18 cellular contexts compared by ENCODE assay signal in the genomic region with DNA sequence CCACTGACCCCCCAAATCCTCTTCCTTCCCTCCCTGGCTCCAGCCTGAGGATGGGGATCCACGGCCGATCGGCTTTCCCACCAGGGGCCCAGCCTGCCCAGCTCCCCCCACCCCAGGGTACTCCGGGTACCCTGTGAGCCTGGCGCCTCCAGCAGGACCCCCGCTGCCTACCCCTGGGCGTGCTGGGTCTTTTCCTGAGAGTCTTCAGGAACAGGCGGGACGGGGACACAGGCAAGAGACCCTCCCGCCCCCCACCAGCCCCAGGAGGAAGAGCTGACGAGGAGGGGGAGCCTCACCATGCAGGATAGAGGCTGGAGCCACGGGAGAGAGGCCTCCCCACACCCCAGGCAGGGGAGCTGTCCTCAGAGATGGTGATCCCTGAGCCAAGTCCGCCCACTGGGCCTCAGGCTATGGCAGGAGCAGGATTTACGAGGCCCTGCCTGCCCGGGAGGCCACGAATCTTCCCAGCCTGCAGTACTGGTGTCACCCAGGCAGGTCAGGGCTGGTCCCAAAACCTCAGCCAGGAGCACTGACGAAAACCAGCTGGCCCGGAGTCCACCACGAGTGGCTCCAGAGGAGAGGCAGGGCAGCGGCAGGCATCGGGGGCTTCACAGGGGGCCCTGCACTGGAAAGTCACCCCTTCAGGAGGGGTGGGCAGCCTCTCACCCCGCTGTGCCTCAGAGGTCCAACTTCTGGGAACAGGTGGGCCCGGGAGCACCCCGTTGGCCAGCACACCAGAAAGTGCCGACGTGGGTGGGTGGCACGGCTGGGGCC. TPM values are rescaled to one million over a fixed set of nuclear protein-coding genes. Genes with fewer than 3 reads are reported as not detected.
DNase-seq lines count a peak whose midpoint lies in the region; ATAC-seq, FAIRE-seq and TF ChIP-seq lines count a peak whose summit lies in the region.
"Had no signal": no experiment of that assay in that cellular context is flagged by ENCODE, and none has a peak within 500 bp of the region (broad histone marks: within the 10 kb centered on the region; RNA-seq: fewer than 3 reads in every experiment).

No MANE protein-coding gene starts in this region.

- no peak overlapping the region for H3K27ac Mint-ChIP-seq in activated naive CD8-positive, alpha-beta T cell treated with anti-CD3 and anti-CD28 coated beads for 36 hours
- H3K27ac Mint-ChIP-seq: activated naive CD8-positive, alpha-beta T cell treated with anti-CD3 and anti-CD28 coated beads, Interleukin-2, amount 50 U/mL, for 24 hours; CD4-positive, alpha-beta T cell; natural killer cell treated with Interleukin-12 subunit alpha and Interleukin-12 subunit beta and Interleukin-15 and Interleukin-18, amount 100 ng/mL, for 72 hours had no signal

- no peaks in the 10 kb centered on the region for H3K9me3 Mint-ChIP-seq in activated naive CD8-positive, alpha-beta T cell treated with anti-CD3 and anti-CD28 coated beads for 36 hours
- H3K9me3 Mint-ChIP-seq: activated naive CD8-positive, alpha-beta T cell treated with anti-CD3 and anti-CD28 coated beads, Interleukin-2, amount 50 U/mL, for 24 hours; CD4-positive, alpha-beta T cell; natural killer cell treated with Interleukin-12 subunit alpha and Interleukin-12 subunit beta and Interleukin-15 and Interleukin-18, amount 100 ng/mL, for 72 hours had no signal

- WGBS in esophagus squamous epithelium, 2 donors = 32 to 80% methylated on average over 2 to 8 of the region's 27 CpGs
- WGBS in testis, 2 donors = 83% methylated on average over 18 of the region's 27 CpGs; no CpG with 5 or more reads in 1 of the 2 donors

- TF ChIP-seq POLR2A in H54 (IDR thresholded peaks at IDR 0.05; ENCODE audit: low read depth, low read length) = no peak
- no peak for TF ChIP-seq POLR2A in esophagus squamous epithelium (IDR thresholded peaks at IDR 0.05)
- no peak for TF ChIP-seq POLR2A in testis (IDR thresholded peaks at IDR 0.05)

- H3K9me3 ChIP-seq in esophagus squamous epithelium (peaks cover 0 to 7% (median 0%) of the 10 kb centered on the region in 3 donors), testis (no peaks in the 10 kb centered on the region)
- H3K9me3 ChIP-seq: right atrium auricular region, suprapubic skin had no signal

- H3K27me3 Mint-ChIP-seq in activated naive CD8-positive, alpha-beta T cell treated with anti-CD3 and anti-CD28 coated beads for 36 hours = no peaks in the 10 kb centered on the region
- H3K27me3 Mint-ChIP-seq: activated naive CD8-positive, alpha-beta T cell treated with anti-CD3 and anti-CD28 coated beads, Interleukin-2, amount 50 U/mL, for 24 hours; CD4-positive, alpha-beta T cell; natural killer cell treated with Interleukin-12 subunit alpha and Interleukin-12 subunit beta and Interleukin-15 and Interleukin-18, amount 100 ng/mL, for 72 hours had no signal

- no peak overlapping the region for H3K4me3 Mint-ChIP-seq in activated naive CD8-positive, alpha-beta T cell treated with anti-CD3 and anti-CD28 coated beads for 36 hours
- H3K4me3 Mint-ChIP-seq: activated naive CD8-positive, alpha-beta T cell treated with anti-CD3 and anti-CD28 coated beads, Interleukin-2, amount 50 U/mL, for 24 hours; CD4-positive, alpha-beta T cell; natural killer cell treated with Interleukin-12 subunit alpha and Interleukin-12 subunit beta and Interleukin-15 and Interleukin-18, amount 100 ng/mL, for 72 hours had no signal

- H3K27me3 ChIP-seq in esophagus squamous epithelium = peaks cover 0 to 94% (median 0%) of the 10 kb centered on the region in 4 donors
- H3K27me3 ChIP-seq in testis = no peaks in the 10 kb centered on the region
- H3K27me3 ChIP-seq: right atrium auricular region had no signal

- no peaks in the 10 kb centered on the region for H3K4me1 Mint-ChIP-seq in activated naive CD8-positive, alpha-beta T cell treated with anti-CD3 and anti-CD28 coated beads for 36 hours
- H3K4me1 Mint-ChIP-seq: activated naive CD8-positive, alpha-beta T cell treated with anti-CD3 and anti-CD28 coated beads, Interleukin-2, amount 50 U/mL, for 24 hours had no signal

- ATAC-seq in omental fat pad (ENCODE audit: low FRiP score) = no peak
- ATAC-seq: activated naive CD8-positive, alpha-beta T cell treated with anti-CD3 and anti-CD28 coated beads, Interleukin-2, amount 50 U/mL, for 24 hours; natural killer cell treated with Interleukin-12 subunit alpha and Interleukin-12 subunit beta and Interleukin-15 and Interleukin-18, amount 100 ng/mL, for 72 hours had no signal

- POLR2A ChIA-PET in RWPE1 (lab: Yijun Ruan, JAX; ENCODE audit: low non-redundant PET) = interaction anchor here (0.9 kb wide), 1 partner anchor 22 kb away, joined by 3 read pairs; no protein-coding TSS in a partner anchor

- no peak for TF ChIP-seq CTCF in RWPE1 (conservative IDR thresholded peaks at IDR 0.05; ENCODE audit: low read depth)
- TF ChIP-seq CTCF in esophagus squamous epithelium (IDR thresholded peaks at IDR 0.05) = peak in 2 of 6 experiments; percentile 6 to 24
- no peak for TF ChIP-seq CTCF in testis (IDR thresholded peaks at IDR 0.05)
- no peak for TF ChIP-seq CTCF in omental fat pad (IDR thresholded peaks at IDR 0.05)

- peak; percentile 68 for DNase-seq in H54 (ENCODE audit: insufficient read length, low spot score)
- peak; percentile 84 for DNase-seq in RWPE1 (ENCODE audit: low spot score)
- no peak for DNase-seq in esophagus squamous epithelium (lab: John Stamatoyannopoulos, UW)
- DNase-seq in testis = peak; percentile 70
- no peak for DNase-seq in NCI-H748 (lab: John Stamatoyannopoulos, UW; ENCODE audit: unreplicated experiment)
- no peak for DNase-seq in omental fat pad (ENCODE audit: low spot score)
- no peak for DNase-seq in activated naive CD8-positive, alpha-beta T cell treated with anti-CD3 and anti-CD28 coated beads for 36 hours
- DNase-seq: activated CD4-positive, alpha-beta T cell treated with anti-CD3 and anti-CD28 coated beads, Interleukin-2, amount 50 U/mL, for 48 hours; activated naive CD8-positive, alpha-beta T cell treated with anti-CD3 and anti-CD28 coated beads, Interleukin-2, amount 50 U/mL, for 24 hours; CD4-positive, alpha-beta T cell; NCI-H1436; NCI-H226; stimulated activated CD4-positive, alpha-beta T cell treated with anti-CD3 and anti-CD28 coated beads, Interleukin-2, amount 100 ng/mL, for 24 hours had no signal

- no peaks in the 10 kb centered on the region for H3K36me3 Mint-ChIP-seq in activated naive CD8-positive, alpha-beta T cell treated with anti-CD3 and anti-CD28 coated beads for 36 hours
- H3K36me3 Mint-ChIP-seq: natural killer cell treated with Interleukin-12 subunit alpha and Interleukin-12 subunit beta and Interleukin-15 and Interleukin-18, amount 100 ng/mL, for 72 hours had no signal

- no peak for FAIRE-seq in H54 (lab: Jason Lieb, UNC)
- FAIRE-seq: GM12892, TTC549 had no signal

- intact Hi-C loops in esophagus squamous epithelium (cut with DNase I) = no loop called here
- intact Hi-C loops in testis (cut with DNase I; ENCODE audit: low total_unique reads) = no loop called here

- CTCF ChIA-PET in RWPE1 (lab: Yijun Ruan, JAX) = interaction anchor here (0.6 to 1.6 kb wide), 5 partner anchors 12 to 68 kb away, joined by 3 to 8 read pairs (median 4); no protein-coding TSS in a partner anchor

- H3K4me1 ChIP-seq in esophagus squamous epithelium (peaks cover 6 to 82% (median 29%) of the 10 kb centered on the region in 3 donors), testis (peaks cover 18% of the 10 kb centered on the region)

- no peaks in the 10 kb centered on the region for H3K36me3 ChIP-seq in esophagus squamous epithelium
- H3K36me3 ChIP-seq in testis (ENCODE audit: low read depth, missing control alignments) = no peaks in the 10 kb centered on the region
- H3K36me3 ChIP-seq: right atrium auricular region, suprapubic skin had no signal

- peak overlapping the region; percentile 94 for H3K27ac ChIP-seq in RWPE1
- H3K27ac ChIP-seq in esophagus squamous epithelium = peak overlapping the region; percentile 43 to 78 (median 58)
- no peak overlapping the region for H3K27ac ChIP-seq in testis
- H3K27ac ChIP-seq: right atrium auricular region, suprapubic skin had no signal

- H3K4me3 ChIP-seq in esophagus squamous epithelium (peak overlapping the region in 1 of 4 donors; percentile 23), testis (no peak overlapping the region)
- H3K4me3 ChIP-seq: right atrium auricular region, suprapubic skin had no signal

RNA-seq across cellular contexts. Expression of a gene that starts 58.0 kb away (rescaled TPM):
- total RNA-seq in esophagus squamous epithelium = 10 to 100 TPM in 3 of 4 donors, 1 to 10 TPM in 1; 8.8 to 27.1 (median 16.8) TPM
- 10 to 100 TPM; 16.1 to 26.4 TPM for total RNA-seq in testis
- 9.0 TPM for polyA plus RNA-seq in testis (ENCODE audit: insufficient read depth, low read depth, low replicate concordance)
- total RNA-seq in omental fat pad = 10 to 100 TPM; 13.2 to 60.1 (median 21.9) TPM
- total RNA-seq in activated naive CD8-positive, alpha-beta T cell treated with anti-CD3 and anti-CD28 coated beads for 36 hours = 1 to 10 TPM; 1.7 to 2.5 TPM

Comparison
In these comparisons a context has a peak if more than half of its experiments do, and no peak if none do; other contexts are left out.
1. DNase-seq: peak in H54 (single experiment), RWPE1 (single experiment) and testis (single experiment); none in esophagus squamous epithelium (single experiment), NCI-H748 (single experiment), omental fat pad (single experiment) and activated naive CD8-positive, alpha-beta T cell treated with anti-CD3 and anti-CD28 coated beads for 36 hours (single experiment).
2. H3K27ac ChIP-seq: peak in RWPE1 (single experiment) and esophagus squamous epithelium (4 of 4); none in testis (0 of 2).